In genomic region chr10:96414303-96414702, GRCh38 we compare ENCODE assay signal across 36 cellular contexts. TPM values are rescaled to one million over a fixed set of nuclear protein-coding genes. Genes with fewer than 3 reads are reported as not detected.
"Had no signal": no experiment of that assay in that cellular context is flagged by ENCODE, and none has a peak within 500 bp of the region (broad histone marks: within the 10 kb centered on the region; RNA-seq: fewer than 3 reads in every experiment).

No MANE protein-coding gene starts in this region.

- H3K4me3 Mint-ChIP-seq: activated CD4-positive, alpha-beta T cell treated with anti-CD3 and anti-CD28 coated beads for 36 hours; activated CD4-positive, alpha-beta T cell treated with anti-CD3 and anti-CD28 coated beads, Interleukin-2, amount 10 ng/mL, durations not matched to agents 7 days and 5 days; activated CD8-positive, alpha-beta T cell treated with anti-CD3 and anti-CD28 coated beads, Interleukin-2, amount 10 ng/mL, durations not matched to agents 7 days and 5 days; activated naive CD4-positive, alpha-beta T cell treated with anti-CD3 and anti-CD28 coated beads for 36 hours; activated naive CD8-positive, alpha-beta T cell; activated naive CD8-positive, alpha-beta T cell treated with anti-CD3 and anti-CD28 coated beads, Interleukin-2, amount 50 U/mL, for 24 hours; activated T-cell treated with anti-CD3 and anti-CD28 coated beads, Interleukin-2, amount 50 U/mL, for 24 hours; activated T-helper 1 cell treated with anti-CD3 and anti-CD28 coated beads, Interleukin-12 subunit alpha, Interleukin-12 subunit beta, Interleukin-2, Interleukin-4 antibody, amounts not matched to agents 30 ng/mL and 10 ng/mL and 1 ng/mL, durations not matched to agents 14 hours and 24 hours and 36 hours; brain; T-helper 1 cell treated with Interleukin-12 subunit alpha and Interleukin-12 subunit beta and Interleukin-4 antibody, amounts not matched to agents 30 μg/mL and 1 μg/mL, for 36 hours; T-helper 2 cell treated with Interferon-gamma antibody and Interleukin-4, amounts not matched to agents 5 μg/mL and 100 μg/mL, for 36 hours; WTC11 had no signal

- H3K36me3 ChIP-seq: MG63, Peyer's patch, SJSA1 had no signal

- H3K4me3 ChIP-seq: K562, MG63, Peyer's patch, SJSA1 had no signal

- H3K36me3 Mint-ChIP-seq: activated naive CD8-positive, alpha-beta T cell; brain; WTC11 had no signal

- H3K27me3 ChIP-seq: Peyer's patch had no signal

- H3K27ac ChIP-seq: Peyer's patch, SJSA1 had no signal

- H3K4me1 Mint-ChIP-seq: activated CD4-positive, alpha-beta T cell treated with anti-CD3 and anti-CD28 coated beads for 36 hours; activated CD4-positive, alpha-beta T cell treated with anti-CD3 and anti-CD28 coated beads, Interleukin-2, amount 10 ng/mL, durations not matched to agents 7 days and 5 days; activated naive CD8-positive, alpha-beta T cell treated with anti-CD3 and anti-CD28 coated beads, Interleukin-2, amount 50 U/mL, for 24 hours had no signal

- ATAC-seq: activated CD4-positive, alpha-beta T cell treated with anti-CD3 and anti-CD28 coated beads for 36 hours; activated CD4-positive, CD25-positive, alpha-beta regulatory T cell treated with anti-CD3 and anti-CD28 coated beads, Interleukin-2, amount 50 U/mL, for 24 hours; activated CD8-positive, alpha-beta T cell treated with anti-CD3 and anti-CD28 coated beads, Interleukin-2, amount 10 ng/mL, durations not matched to agents 7 days and 5 days; activated naive CD8-positive, alpha-beta T cell treated with anti-CD3 and anti-CD28 coated beads, Interleukin-2, amount 50 U/mL, for 24 hours; K562; PC-3 had no signal

- H3K9me3 Mint-ChIP-seq: activated CD4-positive, alpha-beta T cell treated with anti-CD3 and anti-CD28 coated beads, Interleukin-2, amount 10 ng/mL, durations not matched to agents 7 days and 5 days; activated naive CD4-positive, alpha-beta T cell treated with anti-CD3 and anti-CD28 coated beads for 36 hours; activated naive CD8-positive, alpha-beta T cell treated with anti-CD3 and anti-CD28 coated beads, Interleukin-2, amount 50 U/mL, for 24 hours; activated T-cell treated with anti-CD3 and anti-CD28 coated beads, Interleukin-2, amount 50 U/mL, for 24 hours; activated T-helper 1 cell treated with anti-CD3 and anti-CD28 coated beads, Interleukin-12 subunit alpha, Interleukin-12 subunit beta, Interleukin-2, Interleukin-4 antibody, amounts not matched to agents 30 ng/mL and 10 ng/mL and 1 ng/mL, durations not matched to agents 14 hours and 24 hours and 36 hours; brain; T-helper 1 cell treated with Interleukin-12 subunit alpha and Interleukin-12 subunit beta and Interleukin-4 antibody, amounts not matched to agents 30 μg/mL and 1 μg/mL, for 36 hours; T-helper 2 cell treated with Interferon-gamma antibody and Interleukin-4, amounts not matched to agents 5 μg/mL and 100 μg/mL, for 36 hours; WTC11 had no signal

- DNase-seq: activated CD4-positive, alpha-beta T cell treated with anti-CD3 and anti-CD28 coated beads for 36 hours; activated CD4-positive, alpha-beta T cell treated with anti-CD3 and anti-CD28 coated beads, Interleukin-2, amount 10 ng/mL, durations not matched to agents 7 days and 5 days; activated CD4-positive, alpha-beta T cell treated with anti-CD3 and anti-CD28 coated beads, Interleukin-2, amount 50 U/mL, for 48 hours; activated CD8-positive, alpha-beta T cell treated with anti-CD3 and anti-CD28 coated beads, Interleukin-2, amount 10 ng/mL, durations not matched to agents 7 days and 5 days; activated gamma-delta T cell treated with Interleukin-2 at 50 U/mL for 16 hours; activated naive CD4-positive, alpha-beta T cell treated with anti-CD3 and anti-CD28 coated beads for 36 hours; activated naive CD8-positive, alpha-beta T cell treated with anti-CD3 and anti-CD28 coated beads, Interleukin-2, amount 50 U/mL, for 24 hours; activated T-cell treated with anti-CD3 and anti-CD28 coated beads, Interleukin-2, amount 50 U/mL, for 24 hours; central memory CD4-positive, alpha-beta T cell; MG63; NCI-H1092 treated with DMSO at 0.1 percent for 48 hours; NCI-H1417; NCI-H146; NCI-H187; NCI-H2029 treated with DMSO at 0.1 percent for 48 hours; NCI-H2107; NCI-H2171; NCI-H510A; NCI-H69; NK-92 treated with Interleukin-12 subunit alpha and Interleukin-12 subunit beta, amount 100 ng/mL, for 24 hours; PC-3; Peyer's patch; RPMI8226; SHP77 treated with DMSO at 0.1 percent for 48 hours; SK-N-SH had no signal

- H3K27ac Mint-ChIP-seq: activated CD4-positive, alpha-beta T cell treated with anti-CD3 and anti-CD28 coated beads for 36 hours; activated CD4-positive, alpha-beta T cell treated with anti-CD3 and anti-CD28 coated beads, Interleukin-2, amount 10 ng/mL, durations not matched to agents 7 days and 5 days; activated CD8-positive, alpha-beta T cell treated with anti-CD3 and anti-CD28 coated beads, Interleukin-2, amount 10 ng/mL, durations not matched to agents 7 days and 5 days; activated naive CD4-positive, alpha-beta T cell treated with anti-CD3 and anti-CD28 coated beads for 36 hours; activated naive CD8-positive, alpha-beta T cell; activated naive CD8-positive, alpha-beta T cell treated with anti-CD3 and anti-CD28 coated beads, Interleukin-2, amount 50 U/mL, for 24 hours; activated T-cell treated with anti-CD3 and anti-CD28 coated beads, Interleukin-2, amount 50 U/mL, for 24 hours; activated T-helper 1 cell treated with anti-CD3 and anti-CD28 coated beads, Interleukin-12 subunit alpha, Interleukin-12 subunit beta, Interleukin-2, Interleukin-4 antibody, amounts not matched to agents 30 ng/mL and 10 ng/mL and 1 ng/mL, durations not matched to agents 14 hours and 24 hours and 36 hours; brain; T-helper 1 cell treated with Interleukin-12 subunit alpha and Interleukin-12 subunit beta and Interleukin-4 antibody, amounts not matched to agents 30 μg/mL and 1 μg/mL, for 36 hours; T-helper 2 cell treated with Interferon-gamma antibody and Interleukin-4, amounts not matched to agents 5 μg/mL and 100 μg/mL, for 36 hours; WTC11 had no signal

- H3K4me1 ChIP-seq: Peyer's patch, SJSA1 had no signal

- H3K9me3 ChIP-seq: MG63, Peyer's patch, SJSA1, SK-N-SH had no signal

- H3K9ac ChIP-seq: SK-N-SH had no signal

RNA-seq across cellular contexts. Expression of gene OPALIN, which starts 55.5 kb away (rescaled TPM):
- total RNA-seq: activated CD4-positive, alpha-beta T cell treated with anti-CD3 and anti-CD28 coated beads for 36 hours; activated CD4-positive, alpha-beta T cell treated with anti-CD3 and anti-CD28 coated beads, Interleukin-2, amount 10 ng/mL, durations not matched to agents 7 days and 5 days; activated CD8-positive, alpha-beta T cell treated with anti-CD3 and anti-CD28 coated beads, Interleukin-2, amount 10 ng/mL, durations not matched to agents 7 days and 5 days; activated naive CD4-positive, alpha-beta T cell treated with anti-CD3 and anti-CD28 coated beads for 36 hours; activated T-helper 1 cell treated with anti-CD3 and anti-CD28 coated beads, Interleukin-12 subunit alpha, Interleukin-12 subunit beta, Interleukin-2, Interleukin-4 antibody, amounts not matched to agents 30 ng/mL and 10 ng/mL and 1 ng/mL, durations not matched to agents 14 hours and 24 hours and 36 hours; bronchial epithelial cell; cerebellum; K562; PC-3; Peyer's patch; SJSA1 had no signal
